In the genomic region with DNA sequence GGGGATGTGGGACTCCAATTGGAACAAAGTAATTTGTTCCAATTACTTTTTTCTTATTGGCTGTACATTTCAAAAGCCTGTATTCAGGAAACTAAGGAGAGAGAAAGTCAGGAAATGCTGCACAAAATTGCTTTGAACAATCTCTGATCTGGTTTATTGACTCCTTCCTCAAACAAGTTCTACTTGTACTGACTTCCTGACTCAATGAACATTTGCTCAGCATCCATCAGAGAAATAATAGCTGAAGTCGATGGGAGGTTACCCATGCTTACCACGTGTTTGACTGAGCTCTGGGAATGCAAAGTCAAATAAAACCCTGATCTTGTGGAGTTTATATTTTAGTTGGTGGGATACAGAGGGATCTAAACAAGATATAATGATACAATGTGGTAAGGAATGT, we compare ENCODE assay signal across 19 cellular contexts. TPM values are rescaled to one million over a fixed set of nuclear protein-coding genes. Genes with fewer than 3 reads are reported as not detected.
DNase-seq lines count a peak whose midpoint lies in the region; ATAC-seq and TF ChIP-seq lines count a peak whose summit lies in the region.
"Had no signal": no experiment of that assay in that cellular context is flagged by ENCODE, and none has a peak within 500 bp of the region (broad histone marks: within the 10 kb centered on the region; RNA-seq: fewer than 3 reads in every experiment).

No MANE protein-coding gene starts in this region.

- peak overlapping the region; percentile 35 for H3K27ac Mint-ChIP-seq in activated CD8-positive, alpha-beta T cell treated with anti-CD3 and anti-CD28 coated beads, Interleukin-2, amount 10 ng/mL, durations not matched to agents 7 days and 5 days
- no peak overlapping the region for H3K27ac Mint-ChIP-seq in activated CD8-positive, alpha-beta T cell treated with anti-CD3 and anti-CD28 coated beads for 36 hours
- peak overlapping the region; percentile 51 to 76 for H3K27ac Mint-ChIP-seq in T-cell
- H3K27ac Mint-ChIP-seq: H9, IgD-negative memory B cell had no signal

- intact Hi-C loops in activated CD8-positive, alpha-beta T cell treated with anti-CD3 and anti-CD28 coated beads for 36 hours (cut with micrococcal nuclease), result no loop called here
- intact Hi-C loops in left ventricle myocardium superior (cut with micrococcal nuclease), result no loop called here

- no peak for ATAC-seq in activated CD8-positive, alpha-beta T cell treated with anti-CD3 and anti-CD28 coated beads, Interleukin-2, amount 10 ng/mL, durations not matched to agents 7 days and 5 days
- no peak for ATAC-seq in activated CD8-positive, alpha-beta T cell treated with anti-CD3 and anti-CD28 coated beads for 36 hours
- ATAC-seq in T-cell (replicated peaks in 1 of 4) (no peak), left ventricle myocardium superior (no peak), GM18868 (IDR thresholded peaks at IDR 0.05; ENCODE audit: unreplicated experiment) (no peak), HG02973 (IDR thresholded peaks at IDR 0.05; ENCODE audit: unreplicated experiment) (no peak)

- H3K4me2 ChIP-seq in smooth muscle cell, result no peak overlapping the region

- H4K20me1 ChIP-seq in smooth muscle cell (ENCODE audit: low read depth), result no peaks in the 10 kb centered on the region

- H3K27ac ChIP-seq in esophagus (ENCODE audit: low read depth in 2 of 2, low read length in 1 of 2), result peak overlapping the region; percentile 47 to 92
- peak overlapping the region; percentile 90 for H3K27ac ChIP-seq in smooth muscle cell (ENCODE audit: low read depth)
- H3K27ac ChIP-seq: C4-2B had no signal

- WGBS in esophagus, 2 donors, result 40 to 53% methylated on average over 2 of the region's 2 CpGs
- 84% methylated on average over 2 of the region's 2 CpGs for WGBS in smooth muscle cell (ENCODE audit: low lambda C conversion rate)

- peaks cover 26% of the 10 kb centered on the region for H3K4me1 Mint-ChIP-seq in activated CD8-positive, alpha-beta T cell treated with anti-CD3 and anti-CD28 coated beads, Interleukin-2, amount 10 ng/mL, durations not matched to agents 7 days and 5 days (ENCODE audit: low read depth)
- H3K4me1 Mint-ChIP-seq in activated CD8-positive, alpha-beta T cell treated with anti-CD3 and anti-CD28 coated beads for 36 hours (ENCODE audit: low read depth), result peaks cover 7% of the 10 kb centered on the region
- H3K4me1 Mint-ChIP-seq in T-cell, result peaks cover 13 to 17% (median 14%) of the 10 kb centered on the region in 3 donors

- H3K4me1 ChIP-seq in esophagus (ENCODE audit: control insufficient read depth in 2 of 2, insufficient read depth in 2 of 2, low read length in 1 of 2) (peaks cover 0 to 5% of the 10 kb centered on the region in 2 donors), smooth muscle cell (ENCODE audit: low read depth) (peaks cover 3% of the 10 kb centered on the region)

- H3K4me3 Mint-ChIP-seq in activated CD8-positive, alpha-beta T cell treated with anti-CD3 and anti-CD28 coated beads, Interleukin-2, amount 10 ng/mL, durations not matched to agents 7 days and 5 days, result no peak overlapping the region
- H3K4me3 Mint-ChIP-seq in activated CD8-positive, alpha-beta T cell treated with anti-CD3 and anti-CD28 coated beads for 36 hours, result no peak overlapping the region
- H3K4me3 Mint-ChIP-seq in T-cell, result peak overlapping the region in 1 of 3 donors; percentile 36
- H3K4me3 Mint-ChIP-seq: H9, IgD-negative memory B cell had no signal

- POLR2A ChIA-PET in activated CD8-positive, alpha-beta T cell treated with anti-CD3 and anti-CD28 coated beads, Interleukin-2, amount 10 ng/mL, durations not matched to agents 7 days and 5 days (lab: Charles Lee), result interaction anchor here (0.7 to 1.0 kb wide), 2 partner anchors 16 to 48 kb away, joined by 3 read pairs; no protein-coding TSS in a partner anchor
- POLR2A ChIA-PET in activated CD8-positive, alpha-beta T cell treated with anti-CD3 and anti-CD28 coated beads for 36 hours (lab: Charles Lee), result interaction anchor here (0.9 kb wide), 1 partner anchor 54 kb away, joined by 3 read pairs; no protein-coding TSS in a partner anchor
- POLR2A ChIA-PET in T-cell (lab: Charles Lee), result no interaction called here

- peaks cover 37% of the 10 kb centered on the region for H3K36me3 Mint-ChIP-seq in activated CD8-positive, alpha-beta T cell treated with anti-CD3 and anti-CD28 coated beads, Interleukin-2, amount 10 ng/mL, durations not matched to agents 7 days and 5 days (ENCODE audit: low read depth)
- peaks cover 2% of the 10 kb centered on the region for H3K36me3 Mint-ChIP-seq in activated CD8-positive, alpha-beta T cell treated with anti-CD3 and anti-CD28 coated beads for 36 hours (ENCODE audit: low read depth)
- H3K36me3 Mint-ChIP-seq in T-cell, result peaks cover 3% of the 10 kb centered on the region

- H3K9me3 Mint-ChIP-seq in activated CD8-positive, alpha-beta T cell treated with anti-CD3 and anti-CD28 coated beads, Interleukin-2, amount 10 ng/mL, durations not matched to agents 7 days and 5 days (ENCODE audit: insufficient read depth), result peaks cover 21% of the 10 kb centered on the region
- peaks cover 11% of the 10 kb centered on the region for H3K9me3 Mint-ChIP-seq in activated CD8-positive, alpha-beta T cell treated with anti-CD3 and anti-CD28 coated beads for 36 hours
- H3K9me3 Mint-ChIP-seq in T-cell, result peaks cover 0 to 17% (median 16%) of the 10 kb centered on the region in 3 donors

- H3K4me3 ChIP-seq in esophagus (ENCODE audit: low read depth in 1 of 2, low read length in 2 of 2) (no peak overlapping the region), smooth muscle cell (no peak overlapping the region)

- no peaks in the 10 kb centered on the region for H3K27me3 ChIP-seq in esophagus (ENCODE audit: control insufficient read depth in 1 of 2, insufficient read depth in 2 of 2, low read length in 2 of 2)
- H3K27me3 ChIP-seq in smooth muscle cell (ENCODE audit: low read depth), result no peaks in the 10 kb centered on the region

- peaks cover 11% of the 10 kb centered on the region for H3F3A ChIP-seq in smooth muscle cell (ENCODE audit: low read depth)

- TF ChIP-seq CTCF in activated CD8-positive, alpha-beta T cell treated with anti-CD3 and anti-CD28 coated beads for 36 hours (IDR thresholded peaks at IDR 0.05), result no peak
- TF ChIP-seq CTCF in smooth muscle cell (IDR thresholded peaks at IDR 0.05; ENCODE audit: borderline replicate concordance, insufficient read depth, poor library complexity, severe bottlenecking), result no peak

- H3K27me3 Mint-ChIP-seq in activated CD8-positive, alpha-beta T cell treated with anti-CD3 and anti-CD28 coated beads, Interleukin-2, amount 10 ng/mL, durations not matched to agents 7 days and 5 days (ENCODE audit: low read depth), result no peaks in the 10 kb centered on the region
- no peaks in the 10 kb centered on the region for H3K27me3 Mint-ChIP-seq in activated CD8-positive, alpha-beta T cell treated with anti-CD3 and anti-CD28 coated beads for 36 hours
- H3K27me3 Mint-ChIP-seq in T-cell, result peaks cover 0 to 3% of the 10 kb centered on the region in 2 donors

- H3K9me3 ChIP-seq in esophagus (ENCODE audit: control insufficient read depth in 2 of 2, insufficient read depth in 1 of 2, low read depth in 1 of 2, low read length in 1 of 2), result no peaks in the 10 kb centered on the region
- no peaks in the 10 kb centered on the region for H3K9me3 ChIP-seq in smooth muscle cell (replicated peaks; ENCODE audit: low read depth)

- CTCF ChIA-PET in activated CD8-positive, alpha-beta T cell treated with anti-CD3 and anti-CD28 coated beads, Interleukin-2, amount 10 ng/mL, durations not matched to agents 7 days and 5 days (lab: Charles Lee), result no interaction called here
- CTCF ChIA-PET in activated CD8-positive, alpha-beta T cell treated with anti-CD3 and anti-CD28 coated beads for 36 hours (lab: Charles Lee), result interaction anchor here (0.9 kb wide), 1 partner anchor 24 kb away, joined by 3 read pairs; no protein-coding TSS in a partner anchor
- CTCF ChIA-PET in T-cell (lab: Charles Lee), result interaction anchor here in 1 of 2 donors (0.5 kb wide), 1 partner anchor 10 kb away, joined by 3 read pairs; no protein-coding TSS in a partner anchor

- no peaks in the 10 kb centered on the region for H3K79me2 ChIP-seq in smooth muscle cell (ENCODE audit: low read depth)

- H3K36me3 ChIP-seq in esophagus (ENCODE audit: control insufficient read depth in 2 of 2, insufficient read depth in 2 of 2, low read length in 1 of 2) (no peaks in the 10 kb centered on the region), smooth muscle cell (ENCODE audit: low read depth) (no peaks in the 10 kb centered on the region)

- no peak overlapping the region for H3K9ac ChIP-seq in smooth muscle cell (ENCODE audit: low read depth)

- no peak for DNase-seq in activated CD8-positive, alpha-beta T cell treated with anti-CD3 and anti-CD28 coated beads, Interleukin-2, amount 10 ng/mL, durations not matched to agents 7 days and 5 days
- DNase-seq in activated CD8-positive, alpha-beta T cell treated with anti-CD3 and anti-CD28 coated beads for 36 hours, result no peak
- no peak for DNase-seq in T-cell
- DNase-seq in smooth muscle cell (lab: John Stamatoyannopoulos, UW; ENCODE audit: unreplicated experiment), result no peak
- DNase-seq in left ventricle myocardium superior, result no peak
- DNase-seq: 8988T; H9; Kasumi-1; NCI-H1417; NCI-H2029; NCI-H2171; NCI-H446; NK-92 treated with Interleukin-12 subunit alpha and Interleukin-12 subunit beta, amount 100 ng/mL, for 24 hours; SIG-M5 had no signal

- no peak overlapping the region for H2AFZ ChIP-seq in smooth muscle cell (ENCODE audit: low read depth)

RNA-seq across cellular contexts. Expression of a gene that starts 15.4 kb away (rescaled TPM):
- total RNA-seq in activated CD8-positive, alpha-beta T cell treated with anti-CD3 and anti-CD28 coated beads, Interleukin-2, amount 10 ng/mL, durations not matched to agents 7 days and 5 days, result 100 to 1,000 TPM; 301 to 311 TPM
- total RNA-seq in activated CD8-positive, alpha-beta T cell treated with anti-CD3 and anti-CD28 coated beads for 36 hours, result 10 to 100 TPM; 62.0 to 66.9 TPM
- total RNA-seq in T-cell (10 to 100 TPM; 14.9 to 50.1 (median 20.2) TPM), smooth muscle cell (201 and 236 TPM in 2 replicates), left ventricle myocardium superior (1.8 TPM)
- polyA plus RNA-seq in esophagus (10 to 100 TPM in 1 of 2 donors, 1 to 10 TPM in 1; 7.9 to 15.3 TPM), smooth muscle cell (261 and 309 TPM in 2 replicates)

Comparison
In these comparisons a context has a peak if more than half of its experiments do, and no peak if none do; other contexts are left out.
1. POLR2A ChIA-PET loops: an anchor here in activated CD8-positive, alpha-beta T cell treated with anti-CD3 and anti-CD28 coated beads, Interleukin-2, amount 10 ng/mL, durations not matched to agents 7 days and 5 days (0.7 to 1.0 kb wide) and activated CD8-positive, alpha-beta T cell treated with anti-CD3 and anti-CD28 coated beads for 36 hours (0.9 kb wide); none called in T-cell.